In the genomic region with DNA sequence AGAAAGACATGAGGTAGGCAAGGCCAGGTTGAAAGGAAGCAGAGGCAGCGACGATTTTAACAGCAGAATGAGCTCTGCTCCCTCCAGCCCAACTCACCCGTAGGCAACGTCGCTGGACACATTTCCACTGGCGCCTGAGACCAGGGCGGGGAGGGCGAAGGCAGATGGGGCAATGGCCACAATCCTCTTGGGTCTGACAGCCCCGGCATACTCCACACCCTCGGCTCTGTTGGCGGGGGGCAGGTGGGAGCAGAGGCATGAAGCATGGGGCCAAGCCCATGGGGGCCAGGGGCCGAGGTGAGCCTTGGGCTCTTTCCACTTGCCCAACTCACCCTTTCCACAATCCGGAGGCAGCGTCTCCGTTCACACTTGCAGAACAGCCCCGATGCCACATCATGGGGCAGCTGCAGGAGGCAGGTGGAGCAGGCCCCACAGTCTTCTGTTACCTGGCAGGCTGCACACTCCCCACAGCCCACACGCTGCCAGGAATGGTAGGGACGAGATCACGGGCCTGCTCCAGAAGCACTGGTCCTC, we compare ENCODE assay signal across 14 cellular contexts.
"Had no signal": no experiment of that assay in that cellular context is flagged by ENCODE, and none has a peak within 500 bp of the region (broad histone marks: within the 10 kb centered on the region; RNA-seq: fewer than 3 reads in every experiment).

No MANE protein-coding gene starts in this region.

- H3K27me3 Mint-ChIP-seq: naive B cell had no signal

- FAIRE-seq: endothelial cell of umbilical vein, islet of Langerhans, small intestine had no signal

- H3K9me3 ChIP-seq: neutrophil had no signal

- H3K27ac ChIP-seq: neutrophil had no signal

- H3K27me3 ChIP-seq: neutrophil had no signal

- DNase-seq: foreskin melanocyte; head of caudate nucleus; hypothalamus; kidney glomerular epithelial cell; mesendoderm; naive B cell; nephron progenitor cell; small intestine; stimulated activated CD4-positive, alpha-beta T cell treated with anti-CD3 and anti-CD28 coated beads, Interleukin-12 subunit alpha, Interleukin-12 subunit beta, amount 100 ng/mL, for 4 hours; stimulated activated naive CD4-positive, alpha-beta T cell treated with Interleukin-2 at 50 U/mL for 16 hours; trophoblast cell had no signal

- H3K9me3 Mint-ChIP-seq: naive B cell, nephron progenitor cell had no signal

- H3K4me3 Mint-ChIP-seq: nephron progenitor cell had no signal

- H3K27ac Mint-ChIP-seq: nephron progenitor cell had no signal
